34 cellular contexts compared by ENCODE assay signal in genomic region chr22:22458387-22458786, GRCh38. TPM values are rescaled to one million over a fixed set of nuclear protein-coding genes. Genes with fewer than 3 reads are reported as not detected.
"Had no signal": no experiment of that assay in that cellular context is flagged by ENCODE, and none has a peak within 500 bp of the region (broad histone marks: within the 10 kb centered on the region; RNA-seq: fewer than 3 reads in every experiment).

No MANE protein-coding gene starts in this region.

- H3K36me3 ChIP-seq: adrenal gland, ascending aorta, brain microvascular endothelial cell, breast epithelium, cardiac muscle cell had no signal

- H3K27ac ChIP-seq: adrenal gland, ascending aorta, body of pancreas, brain microvascular endothelial cell, breast epithelium, cardiac muscle cell had no signal

- ATAC-seq: activated naive CD4-positive, alpha-beta T cell treated with anti-CD3 and anti-CD28 coated beads, Interleukin-2, amount 50 U/mL, for 72 hours; activated naive CD8-positive, alpha-beta T cell treated with anti-CD3 and anti-CD28 coated beads, Interleukin-2, amount 50 U/mL, for 24 hours; activated T-cell treated with anti-CD3 and anti-CD28 coated beads, Interleukin-2, amount 50 U/mL, for 4 hours; activated T-cell treated with anti-CD3 and anti-CD28 coated beads, Interleukin-2, amount 50 U/mL, for 72 hours; activated T-helper 17 cell treated with anti-CD3 and anti-CD28 coated beads, Interleukin-2, amount 50 U/mL, for 72 hours; body of pancreas had no signal

- H3K4me1 ChIP-seq: adrenal gland, ascending aorta, body of pancreas, breast epithelium had no signal

- FAIRE-seq: astrocyte, bronchial epithelial cell had no signal

- H3K27me3 ChIP-seq: ascending aorta, body of pancreas, cardiac muscle cell had no signal

- H3K4me3 ChIP-seq: adrenal gland, ascending aorta, body of pancreas, breast epithelium, cardiac muscle cell had no signal

- DNase-seq: activated effector memory CD4-positive, alpha-beta T cell treated with anti-CD3 and anti-CD28 coated beads, Interleukin-2, amount 50 U/mL, for 16 hours; activated effector memory CD4-positive, alpha-beta T cell treated with Interleukin-2 at 50 U/mL for 16 hours; activated gamma-delta T cell; activated gamma-delta T cell treated with Interleukin-2 at 50 U/mL for 16 hours; activated naive CD4-positive, alpha-beta T cell; activated naive CD4-positive, alpha-beta T cell treated with anti-CD3 and anti-CD28 coated beads for 36 hours; activated naive CD4-positive, alpha-beta T cell treated with anti-CD3 and anti-CD28 coated beads, Interleukin-2, amount 10 ng/mL, durations not matched to agents 7 days and 5 days; activated naive CD4-positive, alpha-beta T cell treated with anti-CD3 and anti-CD28 coated beads, Interleukin-2, amount 50 U/mL, for 16 hours; activated naive CD4-positive, alpha-beta T cell treated with Interleukin-2 at 50 U/mL for 16 hours; activated naive CD8-positive, alpha-beta T cell treated with anti-CD3 and anti-CD28 coated beads for 36 hours; activated naive CD8-positive, alpha-beta T cell treated with anti-CD3 and anti-CD28 coated beads, Interleukin-2, amount 10 ng/mL, durations not matched to agents 7 days and 5 days; activated naive CD8-positive, alpha-beta T cell treated with anti-CD3 and anti-CD28 coated beads, Interleukin-2, amount 50 U/mL, for 24 hours; activated T-cell treated with anti-CD3 and anti-CD28 coated beads, Interleukin-2, amount 50 U/mL, for 1 hour; activated T-cell treated with anti-CD3 and anti-CD28 coated beads, Interleukin-2, amount 50 U/mL, for 24 hours; activated T-cell treated with anti-CD3 and anti-CD28 coated beads, Interleukin-2, amount 50 U/mL, for 4 hours; activated T-cell treated with anti-CD3 and anti-CD28 coated beads, Interleukin-2, amount 50 U/mL, for 48 hours; activated T-cell treated with anti-CD3 and anti-CD28 coated beads, Interleukin-2, amount 50 U/mL, for 72 hours; adrenal gland; amniotic stem cell; amygdala; anterior cingulate cortex; aorta; body of pancreas; brain microvascular endothelial cell; caudate nucleus; central memory CD4-positive, alpha-beta T cell; cerebellar nuclear complex had no signal

RNA-seq across cellular contexts. Expression of gene ZNF280B, which starts 50.2 kb away (rescaled TPM):
- total RNA-seq: ascending aorta had no signal
- polyA plus RNA-seq: aorta had no signal
